12 cellular contexts compared by ENCODE assay signal in the genomic region with DNA sequence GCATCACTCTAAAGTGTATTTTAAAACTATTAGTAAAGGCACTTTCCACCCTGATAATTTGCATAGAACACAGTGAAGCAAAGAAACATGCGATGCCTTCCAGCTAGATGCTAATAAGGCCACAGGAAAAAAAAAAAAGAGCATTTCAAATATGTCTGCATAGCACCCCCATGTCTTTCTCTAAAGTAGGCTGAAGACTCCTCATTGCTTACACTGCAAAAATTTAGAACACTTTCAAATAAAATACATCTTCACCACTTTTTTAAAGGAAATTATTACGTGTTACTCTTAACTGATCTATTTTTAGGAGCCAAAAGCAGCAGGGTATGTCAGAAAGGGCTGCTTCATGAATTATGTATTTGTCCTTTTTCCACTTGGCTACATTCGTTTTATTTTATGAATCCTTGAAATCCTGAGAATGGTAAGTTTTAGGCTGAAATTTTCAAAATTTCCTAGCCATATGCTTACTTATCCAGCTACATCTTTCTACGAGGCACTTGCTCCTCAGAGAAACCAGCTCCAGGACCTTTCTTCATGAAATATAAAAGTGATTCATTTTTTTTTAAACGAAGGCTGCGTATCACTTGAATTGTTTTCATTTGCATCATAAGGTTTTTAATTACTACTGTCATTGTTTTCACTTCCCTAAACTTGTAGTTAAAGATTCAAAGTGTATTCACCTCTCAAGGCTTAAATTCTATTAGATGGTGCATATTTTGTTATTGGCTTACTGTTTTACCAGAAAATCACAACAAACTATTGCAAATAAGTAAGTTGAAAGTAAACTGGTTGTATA.
DNase-seq lines count a peak whose midpoint lies in the region; ATAC-seq, FAIRE-seq and TF ChIP-seq lines count a peak whose summit lies in the region.
"Had no signal": no experiment of that assay in that cellular context is flagged by ENCODE, and none has a peak within 500 bp of the region (broad histone marks: within the 10 kb centered on the region; RNA-seq: fewer than 3 reads in every experiment).

No MANE protein-coding gene starts in this region.

- peak overlapping the region in 1 of 5 experiments; percentile 84 for H3K4me3 Mint-ChIP-seq in brain
- H3K4me3 Mint-ChIP-seq in activated CD8-positive, alpha-beta T cell treated with anti-CD3 and anti-CD28 coated beads for 36 hours = no peak overlapping the region
- H3K4me3 Mint-ChIP-seq: CD8-positive, alpha-beta T cell; T-helper 17 cell had no signal

- DNase-seq in GM18507 (ENCODE audit: extremely low spot score, insufficient read length, low read depth) (no peak), ACHN (no peak), NCI-H82 treated with DMSO at 0.1 percent for 48 hours (lab: John Stamatoyannopoulos, UW; ENCODE audit: unreplicated experiment) (no peak), NCI-H2081 (lab: John Stamatoyannopoulos, UW) (no peak)
- DNase-seq in activated CD8-positive, alpha-beta T cell treated with anti-CD3 and anti-CD28 coated beads for 36 hours = no peak
- DNase-seq: CD8-positive, alpha-beta T cell; NCI-H69; T-helper 17 cell; upper lobe of left lung had no signal

- peak; percentile 85 for FAIRE-seq in GM18507 (lab: Jason Lieb, UNC)

- H3K36me3 Mint-ChIP-seq in brain = no peaks in the 10 kb centered on the region
- no peaks in the 10 kb centered on the region for H3K36me3 Mint-ChIP-seq in activated CD8-positive, alpha-beta T cell treated with anti-CD3 and anti-CD28 coated beads for 36 hours (ENCODE audit: low read depth)
- H3K36me3 Mint-ChIP-seq: CD8-positive, alpha-beta T cell had no signal

- H3K9me3 Mint-ChIP-seq in brain = no peaks in the 10 kb centered on the region
- H3K9me3 Mint-ChIP-seq in activated CD8-positive, alpha-beta T cell treated with anti-CD3 and anti-CD28 coated beads for 36 hours = no peaks in the 10 kb centered on the region
- H3K9me3 Mint-ChIP-seq: CD8-positive, alpha-beta T cell had no signal

- intact Hi-C loops in activated CD8-positive, alpha-beta T cell treated with anti-CD3 and anti-CD28 coated beads for 36 hours (cut with micrococcal nuclease) = no loop called here

- no peaks in the 10 kb centered on the region for H3K27me3 Mint-ChIP-seq in brain
- peaks cover under 1% of the 10 kb centered on the region for H3K27me3 Mint-ChIP-seq in activated CD8-positive, alpha-beta T cell treated with anti-CD3 and anti-CD28 coated beads for 36 hours

- POLR2A ChIA-PET in activated CD8-positive, alpha-beta T cell treated with anti-CD3 and anti-CD28 coated beads for 36 hours (lab: Charles Lee) = interaction anchor here (0.6 kb wide), 1 partner anchor 153 kb away, joined by 3 read pairs; no protein-coding TSS in a partner anchor

- in situ Hi-C loops in ACHN (cut with HindIII; ENCODE audit: low pct_ligation_motif_present, low pct_unique_long_range_greater_than_20kb, low sequenced_read_pairs) = no loop called here

- peak overlapping the region in 3 of 5 experiments; percentile 34 to 96 (median 44) for H3K27ac Mint-ChIP-seq in brain
- no peak overlapping the region for H3K27ac Mint-ChIP-seq in activated CD8-positive, alpha-beta T cell treated with anti-CD3 and anti-CD28 coated beads for 36 hours
- H3K27ac Mint-ChIP-seq: CD8-positive, alpha-beta T cell; T-helper 17 cell had no signal

- CTCF ChIA-PET in activated CD8-positive, alpha-beta T cell treated with anti-CD3 and anti-CD28 coated beads for 36 hours (lab: Charles Lee) = interaction anchor here (1.5 kb wide), 1 partner anchor 92 kb away, joined by 3 read pairs; no protein-coding TSS in a partner anchor

- no peak for TF ChIP-seq CTCF in brain (conservative IDR thresholded peaks at IDR 0.05)
- no peak for TF ChIP-seq CTCF in activated CD8-positive, alpha-beta T cell treated with anti-CD3 and anti-CD28 coated beads for 36 hours (IDR thresholded peaks at IDR 0.05)

- peaks cover 38% of the 10 kb centered on the region for H3K4me1 Mint-ChIP-seq in brain
- H3K4me1 Mint-ChIP-seq in activated CD8-positive, alpha-beta T cell treated with anti-CD3 and anti-CD28 coated beads for 36 hours (ENCODE audit: low read depth) = no peaks in the 10 kb centered on the region
- H3K4me1 Mint-ChIP-seq: T-helper 17 cell had no signal

- ATAC-seq in GM21515 (IDR thresholded peaks at IDR 0.05; ENCODE audit: unreplicated experiment) (peak; percentile 61), HG03159 (IDR thresholded peaks at IDR 0.05; ENCODE audit: unreplicated experiment) (peak; percentile 77)
- ATAC-seq in activated CD8-positive, alpha-beta T cell treated with anti-CD3 and anti-CD28 coated beads for 36 hours = no peak
- ATAC-seq: CD8-positive, alpha-beta T cell; T-helper 17 cell had no signal
